Comparison of ENCODE assay signal across 8 cellular contexts in genomic region chrX:65688403-65688881, GRCh38. TPM values are rescaled to one million over a fixed set of nuclear protein-coding genes. Genes with fewer than 3 reads are reported as not detected.
DNase-seq lines count a peak whose midpoint lies in the region; ATAC-seq, FAIRE-seq and TF ChIP-seq lines count a peak whose summit lies in the region.

No MANE protein-coding gene starts in this region.

- H3K4me3 ChIP-seq in GM12878 (no peak overlapping the region), skeletal muscle satellite cell (ENCODE audit: low read length) (no peak overlapping the region)

- peaks cover 53% of the 10 kb centered on the region for H3K4me1 ChIP-seq in GM12878 (ENCODE audit: control insufficient read depth, insufficient read depth, low read length)
- H3K4me1 ChIP-seq in skeletal muscle satellite cell (ENCODE audit: control insufficient read depth, insufficient read depth, low read length) = peaks cover 65% of the 10 kb centered on the region

- no peak for TF ChIP-seq CTCF in GM12878 (IDR thresholded peaks at IDR 0.05 in 2 of 3, conservative IDR thresholded peaks at IDR 0.05 in 1 of 3; ENCODE audit: control insufficient read depth in 2 of 3, extremely low read depth in 1 of 3, insufficient read depth in 1 of 3, low read depth in 3 of 3, low read length in 3 of 3)
- no peak for TF ChIP-seq CTCF in progenitor cell of endocrine pancreas (IDR thresholded peaks at IDR 0.05; ENCODE audit: unreplicated experiment)

- no peaks in the 10 kb centered on the region for H3K27me3 ChIP-seq in GM12878 (replicated peaks in 1 of 2; ENCODE audit: control insufficient read depth in 2 of 2, insufficient read depth in 2 of 2, low read length in 1 of 2)
- H3K27me3 ChIP-seq in skeletal muscle satellite cell (ENCODE audit: control insufficient read depth, insufficient read depth, low read length) = no peaks in the 10 kb centered on the region

- intact Hi-C loops in GM12878 (cut with micrococcal nuclease; ENCODE audit: unreplicated experiment) = loop anchor here (1.0 kb wide), 1 partner anchor 10 kb away; no protein-coding TSS in a partner anchor

- RAD21 ChIA-PET in GM12878 (lab: Charles Lee; ENCODE audit: unreplicated experiment) = interaction anchor here (1.0 to 9.6 kb wide), 11 partner anchors 8 to 359 kb away, joined by 3 to 109 read pairs (median 7); partner anchors contain the start of gene MSN

- peaks cover 18% of the 10 kb centered on the region for H3K9me3 Mint-ChIP-seq in progenitor cell of endocrine pancreas (ENCODE audit: low read depth)

- H3K4me3 Mint-ChIP-seq in progenitor cell of endocrine pancreas (ENCODE audit: low read depth) = no peak overlapping the region

- DNase-seq in Caki2 (ENCODE audit: low read depth) (peak; percentile 61), GM12878 (ENCODE audit: low read depth, low spot score) (peak; percentile 74), COR-L47 (lab: John Stamatoyannopoulos, UW) (no peak), HuH-7.5 (ENCODE audit: low spot score) (no peak), progenitor cell of endocrine pancreas (ENCODE audit: low spot score, unreplicated experiment) (no peak)

- H3K79me2 ChIP-seq in GM12878 (ENCODE audit: control insufficient read depth, insufficient read depth, low read length) = peaks cover 80% of the 10 kb centered on the region

- peak overlapping the region; percentile 77 for H3K27ac ChIP-seq in GM12878 (ENCODE audit: control insufficient read depth, insufficient read depth)

- H3K9me3 ChIP-seq in GM12878 (replicated peaks; ENCODE audit: control insufficient read depth, insufficient read depth, low read length) (no peaks in the 10 kb centered on the region), skeletal muscle satellite cell (replicated peaks; ENCODE audit: low read length) (no peaks in the 10 kb centered on the region)

- peak; percentile 20; the same call in 1 of the 2 replicates for TF ChIP-seq RAD21 in GM12878 (IDR thresholded peaks at IDR 0.05; ENCODE audit: insufficient read depth, low read depth, low read length)

- TF ChIP-seq POLR2A in GM12878 (IDR thresholded peaks at IDR 0.05; ENCODE audit: low read depth, low read length) = no peak

- BruUV-seq in GM12878 (replicated peaks; lab: Mats Ljungman, UMichigan) = no TSS peak

- WGBS in GM12878 (ENCODE audit: insufficient coverage, insufficient replicate concordance, low lambda C conversion rate, missing lambda C conversion rate) = 0% methylated on average over 3 of the region's 3 CpGs

- CTCF ChIA-PET in GM12878 (lab: Yijun Ruan, JAX) = interaction anchor here (1.3 to 4.4 kb wide), 4 partner anchors 9 to 34 kb away, joined by 5 to 26 read pairs (median 16); no protein-coding TSS in a partner anchor

- peak overlapping the region; percentile 70 for H3K4me2 ChIP-seq in GM12878 (ENCODE audit: control insufficient read depth, insufficient read depth)
- peak overlapping the region; percentile 33 for H3K4me2 ChIP-seq in skeletal muscle satellite cell (ENCODE audit: low read length)

- H3K27ac Mint-ChIP-seq in progenitor cell of endocrine pancreas = no peak overlapping the region

- H4K20me1 ChIP-seq in GM12878 (ENCODE audit: control insufficient read depth, insufficient read depth) = no peaks in the 10 kb centered on the region; the same call in none of the 2 replicates

- POLR2A ChIA-PET in GM12878 (lab: Charles Lee) = interaction anchor here (1.5 to 5.1 kb wide), 7 partner anchors 8 to 34 kb away, joined by 4 to 26 read pairs (median 7); no protein-coding TSS in a partner anchor

- FAIRE-seq in GM12878 (lab: Jason Lieb, UNC) = peak; percentile 73

- H3K36me3 Mint-ChIP-seq in progenitor cell of endocrine pancreas (ENCODE audit: insufficient read depth) = no peaks in the 10 kb centered on the region

- peaks cover 4% of the 10 kb centered on the region for H3K4me1 Mint-ChIP-seq in progenitor cell of endocrine pancreas (ENCODE audit: low read depth)

- no peak overlapping the region for H2AFZ ChIP-seq in GM12878 (ENCODE audit: control insufficient read depth, low read depth, low read length)

- H3K36me3 ChIP-seq in GM12878 (ENCODE audit: control insufficient read depth in 2 of 2, insufficient read depth in 2 of 2, low read length in 1 of 2) = peaks cover 0 to 1% of the 10 kb centered on the region in 2 experiments; a peak in 3 of 4 replicates
- peaks cover 5% of the 10 kb centered on the region for H3K36me3 ChIP-seq in skeletal muscle satellite cell (ENCODE audit: insufficient read depth, low read length)

- SMC1A ChIA-PET in GM12878 (lab: Charles Lee; ENCODE audit: uncharacterized antibody, unreplicated experiment) = interaction anchor here (1.0 to 9.0 kb wide), 14 partner anchors 8 to 358 kb away, joined by 3 to 112 read pairs (median 6); partner anchors contain the start of gene MSN

- no peak for TF ChIP-seq EP300 in GM12878 (IDR thresholded peaks at IDR 0.05; ENCODE audit: borderline replicate concordance in 1 of 2, control insufficient read depth in 1 of 2, low read depth in 2 of 2, low read length in 2 of 2)

- ATAC-seq in GM19397 (IDR thresholded peaks at IDR 0.05; ENCODE audit: unreplicated experiment) (peak; percentile 94), HG03442 (IDR thresholded peaks at IDR 0.05; ENCODE audit: unreplicated experiment) (peak; percentile 77), GM12878 (peak; percentile 88)

- no peaks in the 10 kb centered on the region for H3K27me3 Mint-ChIP-seq in progenitor cell of endocrine pancreas

- H3K9ac ChIP-seq in GM12878 (ENCODE audit: control insufficient read depth, insufficient read depth, low read length) (no peak overlapping the region; the same call in 1 of the 2 replicates), skeletal muscle satellite cell (ENCODE audit: low read depth, low read length) (no peak overlapping the region)

- in situ Hi-C loops in Caki2 (cut with HindIII; ENCODE audit: low pct_unique_long_range_greater_than_20kb, low sequenced_read_pairs) = no loop called here
- in situ Hi-C loops in GM12878 (cut with MboI) = no loop called here

TF ChIP-seq in GM12878, 131 proteins besides CTCF, POLR2A, EP300 and RAD21 (continues in another document):
- TF ChIP-seq PAX5 (IDR thresholded peaks at IDR 0.05; ENCODE audit: borderline replicate concordance, low read depth, low read length) (0 out of 2 replicates have a peak, but pooled peaks have one; percentile 33), NFIC (IDR thresholded peaks at IDR 0.05; ENCODE audit: low read depth, low read length) (peak; percentile 44; the same call in 1 of the 2 replicates), GABPA (IDR thresholded peaks at IDR 0.05; ENCODE audit: low read depth) (no peak), MTA2 (IDR thresholded peaks at IDR 0.05; ENCODE audit: low read depth) (peak; percentile 34; the same call in 1 of the 2 replicates), TCF12 (IDR thresholded peaks at IDR 0.05; ENCODE audit: low read depth, low read length) (0 out of 2 replicates have a peak, but pooled peaks have one; percentile 8), FOXM1 (IDR thresholded peaks at IDR 0.05; ENCODE audit: low read depth, low read length) (no peak), BHLHE40 (IDR thresholded peaks at IDR 0.05; ENCODE audit: borderline replicate concordance in 1 of 2, low read depth in 2 of 2, low read length in 1 of 2) (no peak), MEF2A (IDR thresholded peaks at IDR 0.05; ENCODE audit: insufficient read depth, low read depth, low read length) (0 out of 2 replicates have a peak, but pooled peaks have one; percentile 18), TBL1XR1 (IDR thresholded peaks at IDR 0.05; ENCODE audit: low read depth, low read length) (peak; percentile 57; the same call in 1 of the 2 replicates), SREBF2 (IDR thresholded peaks at IDR 0.05; ENCODE audit: low read length) (no peak)
- TF ChIP-seq, protein P1, sequence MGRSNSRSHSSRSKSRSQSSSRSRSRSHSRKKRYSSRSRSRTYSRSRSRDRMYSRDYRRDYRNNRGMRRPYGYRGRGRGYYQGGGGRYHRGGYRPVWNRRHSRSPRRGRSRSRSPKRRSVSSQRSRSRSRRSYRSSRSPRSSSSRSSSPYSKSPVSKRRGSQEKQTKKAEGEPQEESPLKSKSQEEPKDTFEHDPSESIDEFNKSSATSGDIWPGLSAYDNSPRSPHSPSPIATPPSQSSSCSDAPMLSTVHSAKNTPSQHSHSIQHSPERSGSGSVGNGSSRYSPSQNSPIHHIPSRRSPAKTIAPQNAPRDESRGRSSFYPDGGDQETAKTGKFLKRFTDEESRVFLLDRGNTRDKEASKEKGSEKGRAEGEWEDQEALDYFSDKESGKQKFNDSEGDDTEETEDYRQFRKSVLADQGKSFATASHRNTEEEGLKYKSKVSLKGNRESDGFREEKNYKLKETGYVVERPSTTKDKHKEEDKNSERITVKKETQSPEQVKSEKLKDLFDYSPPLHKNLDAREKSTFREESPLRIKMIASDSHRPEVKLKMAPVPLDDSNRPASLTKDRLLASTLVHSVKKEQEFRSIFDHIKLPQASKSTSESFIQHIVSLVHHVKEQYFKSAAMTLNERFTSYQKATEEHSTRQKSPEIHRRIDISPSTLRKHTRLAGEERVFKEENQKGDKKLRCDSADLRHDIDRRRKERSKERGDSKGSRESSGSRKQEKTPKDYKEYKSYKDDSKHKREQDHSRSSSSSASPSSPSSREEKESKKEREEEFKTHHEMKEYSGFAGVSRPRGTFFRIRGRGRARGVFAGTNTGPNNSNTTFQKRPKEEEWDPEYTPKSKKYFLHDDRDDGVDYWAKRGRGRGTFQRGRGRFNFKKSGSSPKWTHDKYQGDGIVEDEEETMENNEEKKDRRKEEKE (IDR thresholded peaks at IDR 0.05) = no peak

RNA-seq across cellular contexts. Expression of gene MSN, which starts 21.0 kb away (rescaled TPM):
- 215 and 229 TPM in 2 replicates for total RNA-seq in Caki2 (2014; rRNA removed; shearing (Covaris generic); ENCODE audit: low replicate concordance)
- total RNA-seq in GM12878 (2013; cell fraction: nucleolus; rRNA removed) = 67.4 and 69.4 TPM in 2 replicates
- 279 and 294 TPM in 2 replicates for total RNA-seq in GM12878 (2014; rRNA removed)
- 206 and 211 TPM in 2 replicates for total RNA-seq in GM12878 (2014; rRNA removed; fragmentation: Illumina TruSeq; extraction: Trizol)
- 315 and 317 TPM in 2 replicates for total RNA-seq in GM12878 (2021)
- 183 TPM for polyA plus RNA-seq in GM12878 (2011; ENCODE audit: low read depth)
- 202 and 343 TPM in 2 replicates for polyA plus RNA-seq in GM12878 (2011; rRNA removed)
- polyA plus RNA-seq in GM12878 (2011; cell fraction: cytosol; rRNA removed) = 285 and 339 TPM in 2 replicates
- 202 and 358 TPM in 2 replicates for polyA plus RNA-seq in GM12878 (2011; cell fraction: nucleus; rRNA removed)
- polyA plus RNA-seq in GM12878 (2012) = 215 and 225 TPM in 2 replicates
- 432 and 447 TPM in 2 replicates for polyA plus RNA-seq in GM12878 (2014; fragmentation: Illumina TruSeq; extraction: Trizol)
- 100 to 1,000 TPM in 1 of 2 experiments, 10 to 100 TPM in 1; 93.8 to 104 TPM for polyA plus RNA-seq in GM12878 (2014; fragmentation: Nextera tagmentation; extraction: Ambion mirVana)
- 232 and 241 TPM in 2 replicates for polyA plus RNA-seq in GM12878 (2014; rRNA removed)
- polyA plus RNA-seq in GM12878 (2016; fragmentation: Nextera tagmentation; extraction: Ambion mirVana) = 100 to 1,000 TPM; 267 to 272 TPM
- 303 and 349 TPM in 2 replicates for polyA minus RNA-seq in GM12878 (2011; rRNA and poly(A)+ RNA removed)
- 122 and 136 TPM in 2 replicates for polyA minus RNA-seq in GM12878 (2011; cell fraction: cytosol; rRNA and poly(A)+ RNA removed)
- polyA minus RNA-seq in GM12878 (2011; cell fraction: nucleus; rRNA and poly(A)+ RNA removed) = 53.2 and 119 TPM in 2 replicates
- total RNA-seq in skeletal muscle satellite cell (2012; rRNA removed) = 315 and 428 TPM in 2 replicates
- total RNA-seq in progenitor cell of endocrine pancreas = 28.8 and 34.0 TPM in 2 replicates

Comparison
In these comparisons a context has a peak if more than half of its experiments do, and no peak if none do; other contexts are left out.
1. DNase-seq: peak in Caki2 (single experiment) and GM12878 (single experiment); none in COR-L47 (single experiment), HuH-7.5 (single experiment) and progenitor cell of endocrine pancreas (single experiment).
2. Peak in every context shown above with its lines, with median percentiles within 50 percentile points of each other: ATAC-seq.